20 cellular contexts compared by ENCODE assay signal in genomic region chr9:116741106-116741740, GRCh38.
"Had no signal": no experiment of that assay in that cellular context is flagged by ENCODE, and none has a peak within 500 bp of the region (broad histone marks: within the 10 kb centered on the region; RNA-seq: fewer than 3 reads in every experiment).

No MANE protein-coding gene starts in this region.

- H3K9me3 ChIP-seq: esophagus muscularis mucosa, gastrocnemius medialis, mucosa of descending colon, neutrophil, psoas muscle, right lobe of liver, tibial artery, upper lobe of left lung, uterus had no signal

- ATAC-seq: gastrocnemius medialis; left lobe of liver; mucosa of descending colon; naive thymus-derived CD8-positive, alpha-beta T cell; psoas muscle; right lobe of liver; stimulated activated memory B cell treated with anti-CD40 and anti-IgM and Interleukin-4, amounts not matched to agents 10 μg/mL and 1 μg/mL and 100 μg/mL, for 72 hours had no signal

- H3K27ac ChIP-seq: epithelial cell of prostate, esophagus muscularis mucosa, gastrocnemius medialis, neutrophil, psoas muscle, right lobe of liver, tibial artery, upper lobe of left lung, uterus had no signal

- H3K36me3 Mint-ChIP-seq: naive thymus-derived CD8-positive, alpha-beta T cell; stimulated activated memory B cell treated with anti-CD40 and anti-IgM and Interleukin-4, amounts not matched to agents 10 μg/mL and 1 μg/mL and 100 μg/mL, for 72 hours had no signal

- H3K4me3 Mint-ChIP-seq: naive thymus-derived CD8-positive, alpha-beta T cell; stimulated activated memory B cell treated with anti-CD40 and anti-IgM and Interleukin-4, amounts not matched to agents 10 μg/mL and 1 μg/mL and 100 μg/mL, for 72 hours; stimulated activated naive CD8-positive, alpha-beta T cell treated with anti-CD3 and anti-CD28 coated beads, Interleukin-15, Interleukin-2, amounts not matched to agents 100 ng/mL and 50 ng/mL, for 24 hours had no signal

- H3K27me3 ChIP-seq: esophagus muscularis mucosa, gastrocnemius medialis, neutrophil, right lobe of liver, tibial artery, upper lobe of left lung, uterus had no signal

- H3K27ac Mint-ChIP-seq: naive thymus-derived CD8-positive, alpha-beta T cell; stimulated activated memory B cell treated with anti-CD40 and anti-IgM and Interleukin-4, amounts not matched to agents 10 μg/mL and 1 μg/mL and 100 μg/mL, for 72 hours; stimulated activated naive CD8-positive, alpha-beta T cell treated with anti-CD3 and anti-CD28 coated beads, Interleukin-15, Interleukin-2, amounts not matched to agents 100 ng/mL and 50 ng/mL, for 24 hours had no signal

- DNase-seq: effector memory CD4-positive, alpha-beta T cell; gastrocnemius medialis; islet precursor cell; mammary epithelial cell; mucosa of descending colon; naive thymus-derived CD8-positive, alpha-beta T cell; psoas muscle; retina; right lobe of liver; stimulated activated CD4-positive, alpha-beta T cell treated with anti-CD3 and anti-CD28 coated beads, Interleukin-4, amount 100 ng/mL, for 1 hour; stimulated activated CD8-positive, alpha-beta memory T cell treated with anti-CD3 and anti-CD28 coated beads, Interleukin-4, amount 100 ng/mL, for 48 hours; tibial artery; upper lobe of left lung; uterus had no signal

- H3K4me1 ChIP-seq: gastrocnemius medialis, psoas muscle, right lobe of liver, uterus had no signal
